ENCODE assay signal across 12 cellular contexts in genomic region chr5:101306391-101307137, GRCh38.
DNase-seq lines count a peak whose midpoint lies in the region; TF ChIP-seq lines count a peak whose summit lies in the region.
"Had no signal": no experiment of that assay in that cellular context is flagged by ENCODE, and none has a peak within 500 bp of the region (broad histone marks: within the 10 kb centered on the region; RNA-seq: fewer than 3 reads in every experiment).

No MANE protein-coding gene starts in this region.

- no peaks in the 10 kb centered on the region for H3K27me3 ChIP-seq in adrenal gland
- no peaks in the 10 kb centered on the region for H3K27me3 ChIP-seq in right atrium auricular region
- H3K27me3 ChIP-seq: BE2C had no signal

- in situ Hi-C loops in Caki2 (cut with HindIII; ENCODE audit: low pct_unique_long_range_greater_than_20kb, low sequenced_read_pairs), result no loop called here

- H3K27ac ChIP-seq in adrenal gland (no peak overlapping the region), right atrium auricular region (no peak overlapping the region)

- intact Hi-C loops in adrenal gland (cut with DNase I), result no loop called here

- H3K9me3 ChIP-seq in adrenal gland (replicated peaks in 1 of 3), result no peaks in the 10 kb centered on the region
- no peaks in the 10 kb centered on the region for H3K9me3 ChIP-seq in right atrium auricular region
- H3K9me3 ChIP-seq: BE2C had no signal

- DNase-seq in Caki2 (ENCODE audit: low read depth) (peak; percentile 20), M059J (ENCODE audit: low read depth) (peak; percentile 31), NCI-H460 (ENCODE audit: extremely low read depth, low read depth) (peak; percentile 12), epithelial cell of esophagus (ENCODE audit: low read depth) (peak; percentile 46), adrenal gland (no peak), RPMI8226 (no peak), right atrium auricular region (ENCODE audit: low spot score) (no peak)
- DNase-seq in activated CD4-positive, alpha-beta T cell treated with anti-CD3 and anti-CD28 coated beads, Interleukin-2, amount 50 U/mL, for 4 hours, result no peak
- DNase-seq: activated naive CD8-positive, alpha-beta T cell treated with anti-CD3 and anti-CD28 coated beads, Interleukin-2, amount 50 U/mL, for 24 hours; BE2C; left colon; T1000 had no signal

- 46 to 59% (median 51%) methylated on average over 5 of the region's 5 CpGs for WGBS in adrenal gland, 4 donors

- no peak for TF ChIP-seq POLR2A in adrenal gland (IDR thresholded peaks at IDR 0.05)

- no peaks in the 10 kb centered on the region for H3K36me3 ChIP-seq in adrenal gland (replicated peaks in 1 of 2)
- no peaks in the 10 kb centered on the region for H3K36me3 ChIP-seq in right atrium auricular region
- H3K36me3 ChIP-seq: BE2C had no signal

- H3K4me1 ChIP-seq in adrenal gland (replicated peaks in 1 of 2) (no peaks in the 10 kb centered on the region), right atrium auricular region (no peaks in the 10 kb centered on the region)
- H3K4me1 ChIP-seq: BE2C had no signal

- no peak overlapping the region for H3K4me3 ChIP-seq in epithelial cell of esophagus (ENCODE audit: low read length)
- no peak overlapping the region for H3K4me3 ChIP-seq in adrenal gland
- no peak overlapping the region for H3K4me3 ChIP-seq in right atrium auricular region

- TF ChIP-seq CTCF in epithelial cell of esophagus (IDR thresholded peaks at IDR 0.05; ENCODE audit: insufficient read depth, low read depth, low read length, missing control alignments) (no peak), adrenal gland (IDR thresholded peaks at IDR 0.05) (no peak), right atrium auricular region (IDR thresholded peaks at IDR 0.05) (no peak)

Comparison
In these comparisons a context has a peak if more than half of its experiments do, and no peak if none do; other contexts are left out.
1. DNase-seq: peak in Caki2 (single experiment), M059J (single experiment), NCI-H460 (single experiment) and epithelial cell of esophagus (single experiment); none in adrenal gland (0 of 7), activated CD4-positive, alpha-beta T cell treated with anti-CD3 and anti-CD28 coated beads, Interleukin-2, amount 50 U/mL, for 4 hours (0 of 2), RPMI8226 (single experiment) and right atrium auricular region (single experiment).